8 cellular contexts compared by ENCODE assay signal in genomic region chr22:41762980-41763779, GRCh38. TPM values are rescaled to one million over a fixed set of nuclear protein-coding genes. Genes with fewer than 3 reads are reported as not detected.
DNase-seq lines count a peak whose midpoint lies in the region; ATAC-seq, FAIRE-seq and TF ChIP-seq lines count a peak whose summit lies in the region.

No MANE protein-coding gene starts in this region.

- intact Hi-C loops in left ventricle myocardium inferior (cut with micrococcal nuclease): no loop called here

- no peaks in the 10 kb centered on the region for H3K27me3 Mint-ChIP-seq in activated CD4-positive, alpha-beta T cell treated with anti-CD3 and anti-CD28 coated beads, Interleukin-2, amount 10 ng/mL, durations not matched to agents 7 days and 5 days

- no peak overlapping the region for H3K4me3 ChIP-seq in left ventricle myocardium inferior

- TF ChIP-seq CTCF in D721Med (IDR thresholded peaks at IDR 0.05; ENCODE audit: insufficient read depth, missing control alignments) (peak; percentile 43), left ventricle myocardium inferior (IDR thresholded peaks at IDR 0.05; ENCODE audit: borderline replicate concordance) (peak; percentile 38)

- no peaks in the 10 kb centered on the region for H3K9me3 ChIP-seq in left ventricle myocardium inferior (replicated peaks)

- CTCF ChIA-PET in activated CD4-positive, alpha-beta T cell treated with anti-CD3 and anti-CD28 coated beads, Interleukin-2, amount 10 ng/mL, durations not matched to agents 7 days and 5 days (lab: Charles Lee): interaction anchor here (0.5 to 1.3 kb wide), 2 partner anchors 17 to 260 kb away, joined by 3 read pairs; no protein-coding TSS in a partner anchor

- POLR2A ChIA-PET in activated CD4-positive, alpha-beta T cell treated with anti-CD3 and anti-CD28 coated beads, Interleukin-2, amount 10 ng/mL, durations not matched to agents 7 days and 5 days (lab: Charles Lee): no interaction called here

- no peak overlapping the region for H3K27ac ChIP-seq in left ventricle myocardium inferior (replicated peaks)

- no peaks in the 10 kb centered on the region for H3K4me1 Mint-ChIP-seq in activated CD4-positive, alpha-beta T cell treated with anti-CD3 and anti-CD28 coated beads, Interleukin-2, amount 10 ng/mL, durations not matched to agents 7 days and 5 days

- H3K36me3 Mint-ChIP-seq in activated CD4-positive, alpha-beta T cell treated with anti-CD3 and anti-CD28 coated beads, Interleukin-2, amount 10 ng/mL, durations not matched to agents 7 days and 5 days (ENCODE audit: low read depth): no peaks in the 10 kb centered on the region

- DNase-seq in D721Med (ENCODE audit: insufficient read length, low spot score): no peak
- DNase-seq in Kasumi-1 (lab: John Stamatoyannopoulos, UW): peak; percentile 28 to 45
- DNase-seq in activated CD4-positive, alpha-beta T cell treated with anti-CD3 and anti-CD28 coated beads, Interleukin-2, amount 10 ng/mL, durations not matched to agents 7 days and 5 days: peak; percentile 12
- no peak for DNase-seq in left ventricle myocardium inferior
- DNase-seq in NCI-H1092 (lab: John Stamatoyannopoulos, UW): no peak

- no peak for FAIRE-seq in D721Med (lab: Jason Lieb, UNC)

- no peaks in the 10 kb centered on the region for H3K4me1 ChIP-seq in left ventricle myocardium inferior

- H3K9me3 Mint-ChIP-seq in activated CD4-positive, alpha-beta T cell treated with anti-CD3 and anti-CD28 coated beads, Interleukin-2, amount 10 ng/mL, durations not matched to agents 7 days and 5 days: no peaks in the 10 kb centered on the region

- peaks cover 6% of the 10 kb centered on the region for H3K27me3 ChIP-seq in left ventricle myocardium inferior (ENCODE audit: low read depth)

- H3K36me3 ChIP-seq in left ventricle myocardium inferior: no peaks in the 10 kb centered on the region

- ATAC-seq in GM21515 (IDR thresholded peaks at IDR 0.05; ENCODE audit: unreplicated experiment): no peak
- no peak for ATAC-seq in HG03457 (IDR thresholded peaks at IDR 0.05; ENCODE audit: unreplicated experiment)
- no peak for ATAC-seq in HG02610 (IDR thresholded peaks at IDR 0.05; ENCODE audit: unreplicated experiment)

- no peak overlapping the region for H3K27ac Mint-ChIP-seq in activated CD4-positive, alpha-beta T cell treated with anti-CD3 and anti-CD28 coated beads, Interleukin-2, amount 10 ng/mL, durations not matched to agents 7 days and 5 days

- no peak overlapping the region for H3K4me3 Mint-ChIP-seq in activated CD4-positive, alpha-beta T cell treated with anti-CD3 and anti-CD28 coated beads, Interleukin-2, amount 10 ng/mL, durations not matched to agents 7 days and 5 days

RNA-seq across cellular contexts. Expression of gene CCDC134, which starts 37.3 kb away (rescaled TPM):
- total RNA-seq in activated CD4-positive, alpha-beta T cell treated with anti-CD3 and anti-CD28 coated beads, Interleukin-2, amount 10 ng/mL, durations not matched to agents 7 days and 5 days: 10 to 100 TPM; 21.0 to 21.6 TPM
- total RNA-seq in left ventricle myocardium inferior: 3.9 TPM

Comparison
In these comparisons a context has a peak if more than half of its experiments do, and no peak if none do; other contexts are left out.
1. DNase-seq: peak in Kasumi-1 (2 of 2) and activated CD4-positive, alpha-beta T cell treated with anti-CD3 and anti-CD28 coated beads, Interleukin-2, amount 10 ng/mL, durations not matched to agents 7 days and 5 days (single experiment); none in D721Med (single experiment), left ventricle myocardium inferior (single experiment) and NCI-H1092 (single experiment).